In the genomic region with DNA sequence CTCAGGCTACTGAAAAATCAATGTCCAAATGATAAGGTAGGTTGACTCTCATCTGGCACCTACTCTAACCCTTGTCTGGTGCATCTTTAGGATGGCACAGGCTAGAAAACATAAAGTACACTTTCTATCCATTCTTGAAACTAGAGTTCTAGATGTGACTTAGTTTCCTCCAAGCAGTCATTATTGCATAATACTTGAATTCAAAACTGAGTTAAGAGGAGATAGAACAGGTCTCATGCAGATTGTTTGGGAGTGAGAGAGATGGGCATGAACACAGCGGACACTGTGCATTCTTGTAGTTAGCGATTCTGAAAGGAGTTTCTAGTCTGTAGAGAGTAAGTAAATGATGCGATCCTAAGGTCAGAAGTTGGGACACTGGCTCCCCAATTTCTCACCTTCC, we compare ENCODE assay signal across 34 cellular contexts.
"Had no signal": no experiment of that assay in that cellular context is flagged by ENCODE, and none has a peak within 500 bp of the region (broad histone marks: within the 10 kb centered on the region; RNA-seq: fewer than 3 reads in every experiment).

No MANE protein-coding gene starts in this region.

- ATAC-seq: activated naive CD4-positive, alpha-beta T cell treated with anti-CD3 and anti-CD28 coated beads, Interleukin-2, amount 50 U/mL, for 72 hours; activated naive CD8-positive, alpha-beta T cell treated with anti-CD3 and anti-CD28 coated beads, Interleukin-2, amount 50 U/mL, for 24 hours; activated T-cell treated with anti-CD3 and anti-CD28 coated beads, Interleukin-2, amount 50 U/mL, for 4 hours; activated T-cell treated with anti-CD3 and anti-CD28 coated beads, Interleukin-2, amount 50 U/mL, for 72 hours; activated T-helper 17 cell treated with anti-CD3 and anti-CD28 coated beads, Interleukin-2, amount 50 U/mL, for 72 hours; body of pancreas had no signal

- H3K36me3 ChIP-seq: adrenal gland, ascending aorta, brain microvascular endothelial cell, breast epithelium, cardiac muscle cell had no signal

- DNase-seq: activated effector memory CD4-positive, alpha-beta T cell treated with anti-CD3 and anti-CD28 coated beads, Interleukin-2, amount 50 U/mL, for 16 hours; activated effector memory CD4-positive, alpha-beta T cell treated with Interleukin-2 at 50 U/mL for 16 hours; activated gamma-delta T cell; activated gamma-delta T cell treated with Interleukin-2 at 50 U/mL for 16 hours; activated naive CD4-positive, alpha-beta T cell; activated naive CD4-positive, alpha-beta T cell treated with anti-CD3 and anti-CD28 coated beads for 36 hours; activated naive CD4-positive, alpha-beta T cell treated with anti-CD3 and anti-CD28 coated beads, Interleukin-2, amount 10 ng/mL, durations not matched to agents 7 days and 5 days; activated naive CD4-positive, alpha-beta T cell treated with anti-CD3 and anti-CD28 coated beads, Interleukin-2, amount 50 U/mL, for 16 hours; activated naive CD4-positive, alpha-beta T cell treated with Interleukin-2 at 50 U/mL for 16 hours; activated naive CD8-positive, alpha-beta T cell treated with anti-CD3 and anti-CD28 coated beads for 36 hours; activated naive CD8-positive, alpha-beta T cell treated with anti-CD3 and anti-CD28 coated beads, Interleukin-2, amount 10 ng/mL, durations not matched to agents 7 days and 5 days; activated naive CD8-positive, alpha-beta T cell treated with anti-CD3 and anti-CD28 coated beads, Interleukin-2, amount 50 U/mL, for 24 hours; activated T-cell treated with anti-CD3 and anti-CD28 coated beads, Interleukin-2, amount 50 U/mL, for 1 hour; activated T-cell treated with anti-CD3 and anti-CD28 coated beads, Interleukin-2, amount 50 U/mL, for 24 hours; activated T-cell treated with anti-CD3 and anti-CD28 coated beads, Interleukin-2, amount 50 U/mL, for 4 hours; activated T-cell treated with anti-CD3 and anti-CD28 coated beads, Interleukin-2, amount 50 U/mL, for 48 hours; activated T-cell treated with anti-CD3 and anti-CD28 coated beads, Interleukin-2, amount 50 U/mL, for 72 hours; adrenal gland; amniotic stem cell; amygdala; anterior cingulate cortex; aorta; body of pancreas; brain microvascular endothelial cell; caudate nucleus; central memory CD4-positive, alpha-beta T cell; cerebellar nuclear complex had no signal

- H3K4me1 ChIP-seq: adrenal gland, ascending aorta, breast epithelium had no signal

- H3K4me3 ChIP-seq: adrenal gland, ascending aorta, body of pancreas, breast epithelium, cardiac muscle cell had no signal

- FAIRE-seq: astrocyte, bronchial epithelial cell had no signal

- H3K27me3 ChIP-seq: adrenal gland, ascending aorta, body of pancreas, brain microvascular endothelial cell, breast epithelium, cardiac muscle cell had no signal

- H3K27ac ChIP-seq: adrenal gland, ascending aorta, body of pancreas, brain microvascular endothelial cell, breast epithelium, cardiac muscle cell had no signal

- H3K9me3 ChIP-seq: adrenal gland, ascending aorta, body of pancreas, breast epithelium had no signal
